Comparison of ENCODE assay signal across 11 cellular contexts in genomic region chr6:154164397-154164796, GRCh38.
DNase-seq lines count a peak whose midpoint lies in the region; ATAC-seq and TF ChIP-seq lines count a peak whose summit lies in the region.
"Had no signal": no experiment of that assay in that cellular context is flagged by ENCODE, and none has a peak within 500 bp of the region (broad histone marks: within the 10 kb centered on the region; RNA-seq: fewer than 3 reads in every experiment).

No MANE protein-coding gene starts in this region.

- H3K27ac ChIP-seq in adrenal gland (no peak overlapping the region), right atrium auricular region (no peak overlapping the region), sigmoid colon (peak overlapping the region in 2 of 4 donors; percentile 29 to 68)
- H3K27ac ChIP-seq: epithelial cell of prostate, skin epidermis had no signal

- no peak overlapping the region for H3K4me3 Mint-ChIP-seq in effector memory CD8-positive, alpha-beta T cell
- H3K4me3 Mint-ChIP-seq in activated naive CD8-positive, alpha-beta T cell treated with anti-CD3 and anti-CD28 coated beads, Interleukin-2, amount 50 U/mL, for 24 hours, result no peak overlapping the region

- no peaks in the 10 kb centered on the region for H3K27me3 Mint-ChIP-seq in effector memory CD8-positive, alpha-beta T cell
- no peaks in the 10 kb centered on the region for H3K27me3 Mint-ChIP-seq in activated naive CD8-positive, alpha-beta T cell treated with anti-CD3 and anti-CD28 coated beads, Interleukin-2, amount 50 U/mL, for 24 hours

- H3K27ac Mint-ChIP-seq in effector memory CD8-positive, alpha-beta T cell, result no peak overlapping the region
- no peak overlapping the region for H3K27ac Mint-ChIP-seq in activated naive CD8-positive, alpha-beta T cell treated with anti-CD3 and anti-CD28 coated beads, Interleukin-2, amount 50 U/mL, for 24 hours

- TF ChIP-seq CTCF in adrenal gland (IDR thresholded peaks at IDR 0.05) (no peak), right atrium auricular region (IDR thresholded peaks at IDR 0.05) (no peak), sigmoid colon (IDR thresholded peaks at IDR 0.05) (no peak)

- H3K4me3 ChIP-seq in adrenal gland, result no peak overlapping the region
- no peak overlapping the region for H3K4me3 ChIP-seq in right atrium auricular region
- no peak overlapping the region for H3K4me3 ChIP-seq in sigmoid colon
- H3K4me3 ChIP-seq: skin epidermis had no signal

- ATAC-seq in effector memory CD8-positive, alpha-beta T cell (replicated peaks), result no peak
- no peak for ATAC-seq in activated naive CD8-positive, alpha-beta T cell treated with anti-CD3 and anti-CD28 coated beads, Interleukin-2, amount 50 U/mL, for 24 hours

- intact Hi-C loops in adrenal gland (cut with DNase I) (no loop called here), sigmoid colon (cut with DNase I) (no loop called here)

- TF ChIP-seq POLR2A in adrenal gland (IDR thresholded peaks at IDR 0.05) (no peak), sigmoid colon (IDR thresholded peaks at IDR 0.05) (no peak)

- peaks cover 16 to 32% of the 10 kb centered on the region in 2 donors for H3K4me1 Mint-ChIP-seq in effector memory CD8-positive, alpha-beta T cell (ENCODE audit: low read depth in 2 of 2)
- peaks cover 31% of the 10 kb centered on the region for H3K4me1 Mint-ChIP-seq in activated naive CD8-positive, alpha-beta T cell treated with anti-CD3 and anti-CD28 coated beads, Interleukin-2, amount 50 U/mL, for 24 hours

- H3K27me3 ChIP-seq in adrenal gland (no peaks in the 10 kb centered on the region), right atrium auricular region (no peaks in the 10 kb centered on the region), sigmoid colon (no peaks in the 10 kb centered on the region)

- no peaks in the 10 kb centered on the region for H3K36me3 ChIP-seq in adrenal gland (replicated peaks in 1 of 2)
- no peaks in the 10 kb centered on the region for H3K36me3 ChIP-seq in right atrium auricular region
- H3K36me3 ChIP-seq in sigmoid colon, result no peaks in the 10 kb centered on the region

- whole genome bisulfite sequencing in adrenal gland, 4 donors, result 34 to 51% (median 48%) methylated on average over 5 of the region's 5 CpGs
- WGBS in sigmoid colon, 2 donors, result 57 to 81% methylated on average over 5 of the region's 5 CpGs

- no peaks in the 10 kb centered on the region for H3K9me3 ChIP-seq in adrenal gland (replicated peaks in 1 of 3)
- H3K9me3 ChIP-seq in right atrium auricular region, result no peaks in the 10 kb centered on the region
- no peaks in the 10 kb centered on the region for H3K9me3 ChIP-seq in sigmoid colon

- H3K9me3 Mint-ChIP-seq in effector memory CD8-positive, alpha-beta T cell, result no peaks in the 10 kb centered on the region
- no peaks in the 10 kb centered on the region for H3K9me3 Mint-ChIP-seq in activated naive CD8-positive, alpha-beta T cell treated with anti-CD3 and anti-CD28 coated beads, Interleukin-2, amount 50 U/mL, for 24 hours

- peaks cover 13% of the 10 kb centered on the region for H3K36me3 Mint-ChIP-seq in effector memory CD8-positive, alpha-beta T cell (ENCODE audit: insufficient read depth)
- H3K36me3 Mint-ChIP-seq in activated naive CD8-positive, alpha-beta T cell treated with anti-CD3 and anti-CD28 coated beads, Interleukin-2, amount 50 U/mL, for 24 hours (ENCODE audit: low read depth), result peaks cover 17% of the 10 kb centered on the region

- DNase-seq in GM04503 (ENCODE audit: low read depth) (peak; percentile 41), adrenal gland (peak in 6 of 7 donors; percentile 45 to 75 (median 50)), right atrium auricular region (ENCODE audit: low spot score) (peak; percentile 64), sigmoid colon (peak; percentile 71), NCI-H82 treated with DMSO at 0.1 percent for 48 hours (lab: John Stamatoyannopoulos, UW; ENCODE audit: unreplicated experiment) (no peak), NCI-H2107 treated with DMSO at 0.1 percent for 48 hours (lab: John Stamatoyannopoulos, UW; ENCODE audit: unreplicated experiment) (no peak)
- no peak for DNase-seq in effector memory CD8-positive, alpha-beta T cell
- no peak for DNase-seq in activated naive CD8-positive, alpha-beta T cell treated with anti-CD3 and anti-CD28 coated beads, Interleukin-2, amount 50 U/mL, for 24 hours
- DNase-seq: NCI-H69 had no signal

- no peaks in the 10 kb centered on the region for H3K4me1 ChIP-seq in adrenal gland (replicated peaks in 1 of 2)
- no peaks in the 10 kb centered on the region for H3K4me1 ChIP-seq in right atrium auricular region
- H3K4me1 ChIP-seq in sigmoid colon, result peaks cover 0 to 19% (median 14%) of the 10 kb centered on the region in 4 donors

- no peak for TF ChIP-seq EP300 in sigmoid colon (IDR thresholded peaks at IDR 0.05)

Comparison
In these comparisons a context has a peak if more than half of its experiments do, and no peak if none do; other contexts are left out.
1. DNase-seq: peak in GM04503 (single experiment), adrenal gland (6 of 7), right atrium auricular region (single experiment) and sigmoid colon (single experiment); none in NCI-H82 treated with DMSO at 0.1 percent for 48 hours (single experiment), NCI-H2107 treated with DMSO at 0.1 percent for 48 hours (single experiment), effector memory CD8-positive, alpha-beta T cell (0 of 3) and activated naive CD8-positive, alpha-beta T cell treated with anti-CD3 and anti-CD28 coated beads, Interleukin-2, amount 50 U/mL, for 24 hours (single experiment).